Comparison of ENCODE assay signal across 18 cellular contexts in the genomic region with DNA sequence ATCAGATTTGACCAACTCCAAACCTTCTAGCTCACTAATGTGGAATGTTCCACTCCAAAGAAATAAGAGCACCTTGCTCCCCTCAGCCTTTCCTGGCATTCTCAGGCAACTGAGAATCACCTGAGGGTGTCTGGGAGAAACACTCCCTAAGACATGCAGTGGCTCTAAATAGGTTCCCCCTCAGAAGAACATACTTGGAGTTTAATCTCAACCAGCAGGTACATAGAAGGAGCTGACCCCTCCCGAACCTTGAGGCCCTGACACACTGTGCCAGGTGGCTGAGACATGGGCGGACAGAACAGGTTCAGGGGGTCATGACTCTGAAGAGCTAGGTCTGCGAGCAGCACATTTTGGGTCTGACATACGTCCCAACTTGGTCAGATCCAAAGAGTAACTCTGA.
"Had no signal": no experiment of that assay in that cellular context is flagged by ENCODE, and none has a peak within 500 bp of the region (broad histone marks: within the 10 kb centered on the region; RNA-seq: fewer than 3 reads in every experiment).

No MANE protein-coding gene starts in this region.

- DNase-seq: activated B cell treated with CpG ODN at 0.5 μM for 24 hours; activated CD4-positive, alpha-beta T cell treated with anti-CD3 and anti-CD28 coated beads, Interleukin-2, amount 10 ng/mL, durations not matched to agents 7 days and 5 days; activated naive CD4-positive, alpha-beta T cell treated with anti-CD3 and anti-CD28 coated beads, Interleukin-2, amount 50 U/mL, for 16 hours; amniotic stem cell; cerebellar nuclear complex; effector memory CD8-positive, alpha-beta T cell; erythroblast; hippocampal formation; mammary epithelial cell; natural killer cell; occipital lobe; stimulated activated CD4-positive, alpha-beta T cell treated with anti-CD3 and anti-CD28 coated beads, Interleukin-2, amount 100 ng/mL, for 48 hours; stimulated activated naive CD4-positive, alpha-beta T cell treated with Interleukin-2 at 50 U/mL for 16 hours; T-helper 17 cell had no signal

- H3K9me3 ChIP-seq: suprapubic skin had no signal

- H3K36me3 ChIP-seq: suprapubic skin had no signal

- H3K9me3 Mint-ChIP-seq: dendritic cell treated with granulocyte-macrophage colony-stimulating factor and Interleukin-4, amounts not matched to agents 40 ng/mL and 50 ng/mL, for 4 days; effector memory CD8-positive, alpha-beta T cell; natural killer cell had no signal

- H3K27ac Mint-ChIP-seq: activated B cell treated with CpG ODN at 0.5 μM for 24 hours; activated CD4-positive, alpha-beta T cell treated with anti-CD3 and anti-CD28 coated beads, Interleukin-2, amount 10 ng/mL, durations not matched to agents 7 days and 5 days; brain; dendritic cell treated with granulocyte-macrophage colony-stimulating factor and Interleukin-4, amounts not matched to agents 40 ng/mL and 50 ng/mL, for 4 days; effector memory CD8-positive, alpha-beta T cell; natural killer cell; T-helper 17 cell had no signal

- H3K27ac ChIP-seq: suprapubic skin had no signal

- H3K27me3 Mint-ChIP-seq: activated B cell treated with CpG ODN at 0.5 μM for 24 hours; brain; dendritic cell treated with granulocyte-macrophage colony-stimulating factor and Interleukin-4, amounts not matched to agents 40 ng/mL and 50 ng/mL, for 4 days had no signal

- H3K4me3 ChIP-seq: suprapubic skin had no signal

- H3K36me3 Mint-ChIP-seq: brain, natural killer cell had no signal

- H3K4me3 Mint-ChIP-seq: activated B cell treated with CpG ODN at 0.5 μM for 24 hours; activated CD4-positive, alpha-beta T cell treated with anti-CD3 and anti-CD28 coated beads, Interleukin-2, amount 10 ng/mL, durations not matched to agents 7 days and 5 days; dendritic cell treated with granulocyte-macrophage colony-stimulating factor and Interleukin-4, amounts not matched to agents 40 ng/mL and 50 ng/mL, for 4 days; effector memory CD8-positive, alpha-beta T cell; natural killer cell; T-helper 17 cell had no signal

- H3K4me1 Mint-ChIP-seq: activated B cell treated with CpG ODN at 0.5 μM for 24 hours; activated CD4-positive, alpha-beta T cell treated with anti-CD3 and anti-CD28 coated beads, Interleukin-2, amount 10 ng/mL, durations not matched to agents 7 days and 5 days; natural killer cell had no signal

- H3K27me3 ChIP-seq: suprapubic skin had no signal

- ATAC-seq: effector memory CD8-positive, alpha-beta T cell; left lobe of liver; natural killer cell; T-helper 17 cell had no signal
